Comparison of ENCODE assay signal across 12 cellular contexts in genomic region chr21:27648560-27648959, GRCh38.
DNase-seq lines count a peak whose midpoint lies in the region; ATAC-seq and TF ChIP-seq lines count a peak whose summit lies in the region.
"Had no signal": no experiment of that assay in that cellular context is flagged by ENCODE, and none has a peak within 500 bp of the region (broad histone marks: within the 10 kb centered on the region; RNA-seq: fewer than 3 reads in every experiment).

No MANE protein-coding gene starts in this region.

- H3K36me3 ChIP-seq in breast epithelium (no peaks in the 10 kb centered on the region), heart left ventricle (no peaks in the 10 kb centered on the region)

- H3K4me1 ChIP-seq in breast epithelium (no peaks in the 10 kb centered on the region), heart left ventricle (no peaks in the 10 kb centered on the region)

- DNase-seq in MCF 10A (ENCODE audit: unreplicated experiment) (peak; percentile 59), breast epithelium (ENCODE audit: low spot score in 2 of 2) (no peak), astrocyte of the hippocampus (ENCODE audit: low read depth, low spot score) (peak; percentile 61), hepatic stellate cell (ENCODE audit: low spot score) (peak; percentile 43), heart left ventricle (no peak), hypothalamus (lab: John Stamatoyannopoulos, UW) (no peak)
- no peak for DNase-seq in activated CD4-positive, CD25-positive, alpha-beta regulatory T cell (lab: John Stamatoyannopoulos, UW)
- DNase-seq: OCI-M1, retina had no signal

- no peak for ATAC-seq in heart left ventricle
- ATAC-seq in HG02938 (IDR thresholded peaks at IDR 0.05; ENCODE audit: unreplicated experiment) = no peak

- no peaks in the 10 kb centered on the region for H3K9me3 ChIP-seq in breast epithelium
- no peaks in the 10 kb centered on the region for H3K9me3 ChIP-seq in heart left ventricle

- intact Hi-C loops in MCF 10A (cut with micrococcal nuclease) (loop anchor here (2.0 kb wide), 1 partner anchor 78 kb away; no protein-coding TSS in a partner anchor), breast epithelium (cut with DNase I; ENCODE audit: low total_unique reads) (no loop called here), heart left ventricle (cut with DNase I) (no loop called here)

- H3K27ac Mint-ChIP-seq in MCF 10A (ENCODE audit: low read depth, unreplicated experiment) = peak overlapping the region; percentile 70
- H3K27ac Mint-ChIP-seq: activated naive CD4-positive, alpha-beta T cell treated with anti-CD3 and anti-CD28 coated beads, Interleukin-2, amount 50 U/mL, for 24 hours had no signal

- H3K4me1 Mint-ChIP-seq in MCF 10A (ENCODE audit: insufficient read depth, unreplicated experiment) = peaks cover 12% of the 10 kb centered on the region
- H3K4me1 Mint-ChIP-seq: activated naive CD4-positive, alpha-beta T cell treated with anti-CD3 and anti-CD28 coated beads, Interleukin-2, amount 50 U/mL, for 24 hours had no signal

- H3K4me3 ChIP-seq in breast epithelium = no peak overlapping the region
- no peak overlapping the region for H3K4me3 ChIP-seq in heart left ventricle

- CTCF ChIA-PET in MCF 10A (lab: Yijun Ruan, JAX) = interaction anchor here (0.6 kb wide), 1 partner anchor 686 kb away, joined by 4 read pairs; no protein-coding TSS in a partner anchor

- TF ChIP-seq POLR2A in breast epithelium (IDR thresholded peaks at IDR 0.05) (no peak), heart left ventricle (IDR thresholded peaks at IDR 0.05) (no peak)

- no peak overlapping the region for H3K4me3 Mint-ChIP-seq in MCF 10A (ENCODE audit: unreplicated experiment)
- H3K4me3 Mint-ChIP-seq: activated naive CD4-positive, alpha-beta T cell treated with anti-CD3 and anti-CD28 coated beads, Interleukin-2, amount 50 U/mL, for 24 hours had no signal

- no peaks in the 10 kb centered on the region for H3K27me3 ChIP-seq in breast epithelium
- no peaks in the 10 kb centered on the region for H3K27me3 ChIP-seq in heart left ventricle

- no peaks in the 10 kb centered on the region for H3K36me3 Mint-ChIP-seq in MCF 10A (ENCODE audit: insufficient read depth, unreplicated experiment)
- H3K36me3 Mint-ChIP-seq: activated naive CD4-positive, alpha-beta T cell treated with anti-CD3 and anti-CD28 coated beads, Interleukin-2, amount 50 U/mL, for 24 hours had no signal

- no peaks in the 10 kb centered on the region for H3K9me3 Mint-ChIP-seq in MCF 10A (ENCODE audit: unreplicated experiment)

- no peaks in the 10 kb centered on the region for H3K27me3 Mint-ChIP-seq in MCF 10A (ENCODE audit: insufficient read depth, unreplicated experiment)
- H3K27me3 Mint-ChIP-seq: activated naive CD4-positive, alpha-beta T cell treated with anti-CD3 and anti-CD28 coated beads, Interleukin-2, amount 50 U/mL, for 24 hours had no signal

- H3K27ac ChIP-seq in breast epithelium (no peak overlapping the region), heart left ventricle (no peak overlapping the region)
- H3K27ac ChIP-seq: 22Rv1 had no signal

- no TSS peak for BruUV-seq in MCF 10A (replicated peaks; lab: Mats Ljungman, UMichigan)

- POLR2A ChIA-PET in MCF 10A (lab: Yijun Ruan, JAX) = interaction anchor here (0.6 kb wide), 1 partner anchor 681 kb away, joined by 3 read pairs; the partner anchor contains the start of gene ADAMTS5

- 51 to 71% (median 62%) methylated on average over 1 of the region's 1 CpG for WGBS in heart left ventricle, 4 donors

- no peak for TF ChIP-seq CTCF in MCF 10A (IDR thresholded peaks at IDR 0.05; ENCODE audit: unreplicated experiment)
- no peak for TF ChIP-seq CTCF in breast epithelium (IDR thresholded peaks at IDR 0.05)
- TF ChIP-seq CTCF in heart left ventricle (IDR thresholded peaks at IDR 0.05) = no peak

Comparison
In these comparisons a context has a peak if more than half of its experiments do, and no peak if none do; other contexts are left out.
1. DNase-seq: peak in MCF 10A (single experiment), astrocyte of the hippocampus (single experiment) and hepatic stellate cell (single experiment); none in breast epithelium (0 of 2), activated CD4-positive, CD25-positive, alpha-beta regulatory T cell (0 of 4), heart left ventricle (0 of 5) and hypothalamus (0 of 51).